In the genomic region with DNA sequence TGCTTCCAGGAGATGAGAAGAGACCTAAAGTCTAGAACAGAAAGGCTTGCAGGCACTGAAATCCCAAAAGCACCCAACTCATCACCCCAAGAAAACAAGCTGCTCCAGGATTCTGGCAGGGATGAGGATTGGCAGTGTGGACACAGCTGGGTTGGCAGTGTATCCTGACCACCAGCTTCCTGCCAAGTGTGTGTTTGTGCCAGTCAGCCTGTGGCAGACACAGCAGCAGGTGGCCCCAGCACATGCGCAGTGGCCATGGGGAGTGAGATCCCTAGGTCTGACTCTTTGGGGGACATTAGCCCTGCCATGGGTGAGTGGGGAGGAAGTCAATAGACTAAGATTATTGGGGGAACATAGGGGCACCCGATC, we compare ENCODE assay signal across 10 cellular contexts. TPM values are rescaled to one million over a fixed set of nuclear protein-coding genes. Genes with fewer than 3 reads are reported as not detected.
A peak's percentile ranks its signal among the peaks of the same experiment; 100 is the strongest.
DNase-seq lines count a peak whose midpoint lies in the region; ATAC-seq, FAIRE-seq and TF ChIP-seq lines count a peak whose summit lies in the region.
"Had no signal": no experiment of that assay in that cellular context is flagged by ENCODE, and none has a peak within 500 bp of the region (broad histone marks: within the 10 kb centered on the region; RNA-seq: fewer than 3 reads in every experiment).

No MANE protein-coding gene starts in this region.

- H3K4me1 Mint-ChIP-seq in activated T-cell treated with anti-CD3 and anti-CD28 coated beads, Interleukin-2, amount 50 U/mL, for 4 hours (ENCODE audit: low read depth), result peaks cover 43% of the 10 kb centered on the region
- peaks cover 6% of the 10 kb centered on the region for H3K4me1 Mint-ChIP-seq in activated B cell treated with CpG ODN at 0.5 μM for 24 hours

- H3K4me1 ChIP-seq in right cardiac atrium (ENCODE audit: control insufficient read depth, insufficient read depth, low read length), result peaks cover 3% of the 10 kb centered on the region

- no peaks in the 10 kb centered on the region for H3K27me3 Mint-ChIP-seq in activated T-cell treated with anti-CD3 and anti-CD28 coated beads, Interleukin-2, amount 50 U/mL, for 4 hours (ENCODE audit: low read depth)
- no peaks in the 10 kb centered on the region for H3K27me3 Mint-ChIP-seq in activated B cell treated with CpG ODN at 0.5 μM for 24 hours

- ATAC-seq in activated T-cell treated with anti-CD3 and anti-CD28 coated beads, Interleukin-2, amount 50 U/mL, for 4 hours, result peak; percentile 40 to 42
- ATAC-seq in activated B cell treated with CpG ODN at 0.5 μM for 24 hours (ENCODE audit: low read depth) (no peak), right cardiac atrium (peak; percentile 38 to 42)

- peaks cover 23% of the 10 kb centered on the region for H3K36me3 Mint-ChIP-seq in activated T-cell treated with anti-CD3 and anti-CD28 coated beads, Interleukin-2, amount 50 U/mL, for 4 hours (ENCODE audit: insufficient read depth)
- H3K36me3 Mint-ChIP-seq in activated B cell treated with CpG ODN at 0.5 μM for 24 hours (ENCODE audit: low read depth), result peaks cover 28% of the 10 kb centered on the region

- no peak for TF ChIP-seq CTCF in activated B cell treated with CpG ODN at 0.5 μM for 24 hours (IDR thresholded peaks at IDR 0.05)

- POLR2A ChIA-PET in activated B cell treated with CpG ODN at 0.5 μM for 24 hours (lab: Charles Lee), result interaction anchor here (0.6 kb wide), 1 partner anchor 55 kb away, joined by 5 read pairs; no protein-coding TSS in a partner anchor

- no peaks in the 10 kb centered on the region for H3K27me3 ChIP-seq in right cardiac atrium (ENCODE audit: control insufficient read depth, insufficient read depth)

- intact Hi-C loops in activated B cell treated with CpG ODN at 0.5 μM for 24 hours (cut with micrococcal nuclease) (no loop called here), right cardiac atrium (cut with DNase I) (no loop called here)

- no peak for DNase-seq in activated T-cell treated with anti-CD3 and anti-CD28 coated beads, Interleukin-2, amount 50 U/mL, for 4 hours
- DNase-seq in activated T-cell treated with anti-CD3 and anti-CD28 coated beads, Interleukin-2, amount 50 U/mL, for 48 hours, result no peak
- DNase-seq in activated B cell treated with CpG ODN at 0.5 μM for 24 hours, result no peak
- DNase-seq in right cardiac atrium, result peak; percentile 45 to 74 (median 72)
- peak in 48 of 49 donors; percentile 20 to 92 (median 73) for DNase-seq in substantia nigra (lab: John Stamatoyannopoulos, UW)
- DNase-seq in effector CD8-positive, alpha-beta T cell (lab: John Stamatoyannopoulos, UW), result no peak
- DNase-seq in H4 (ENCODE audit: low spot score), result no peak
- no peak for DNase-seq in urothelium cell line (ENCODE audit: low spot score)
- DNase-seq: NK-92 treated with Interleukin-12 subunit alpha and Interleukin-12 subunit beta, amount 100 ng/mL, for 24 hours had no signal

- H3K27ac ChIP-seq in right cardiac atrium (ENCODE audit: low read length) (no peak overlapping the region), substantia nigra (ENCODE audit: low read depth, low read length, poor library complexity, severe bottlenecking) (peak overlapping the region; percentile 92)

- H3K4me3 ChIP-seq in right cardiac atrium (ENCODE audit: low read length), result no peak overlapping the region

- peak overlapping the region; percentile 16 for H3K27ac Mint-ChIP-seq in activated B cell treated with CpG ODN at 0.5 μM for 24 hours

- CTCF ChIA-PET in activated B cell treated with CpG ODN at 0.5 μM for 24 hours (lab: Charles Lee), result interaction anchor here (0.9 kb wide), 1 partner anchor 139 kb away, joined by 3 read pairs; no protein-coding TSS in a partner anchor

- no peaks in the 10 kb centered on the region for H3K9me3 ChIP-seq in right cardiac atrium (ENCODE audit: control insufficient read depth, low read length)

- FAIRE-seq in urothelium cell line (lab: Jason Lieb, UNC), result no peak

- no peaks in the 10 kb centered on the region for H3K9me3 Mint-ChIP-seq in activated T-cell treated with anti-CD3 and anti-CD28 coated beads, Interleukin-2, amount 50 U/mL, for 4 hours
- H3K9me3 Mint-ChIP-seq in activated B cell treated with CpG ODN at 0.5 μM for 24 hours, result no peaks in the 10 kb centered on the region

- no peak overlapping the region for H3K4me3 Mint-ChIP-seq in activated T-cell treated with anti-CD3 and anti-CD28 coated beads, Interleukin-2, amount 50 U/mL, for 4 hours
- no peak overlapping the region for H3K4me3 Mint-ChIP-seq in activated B cell treated with CpG ODN at 0.5 μM for 24 hours
- H3K4me3 Mint-ChIP-seq: CD14-positive monocyte had no signal

- 84% methylated on average over 2 of the region's 2 CpGs for WGBS in right cardiac atrium

RNA-seq across cellular contexts. Expression of gene SNAPIN, which starts 8.7 kb away (rescaled TPM):
- total RNA-seq in activated T-cell treated with anti-CD3 and anti-CD28 coated beads, Interleukin-2, amount 50 U/mL, for 4 hours, result 10 to 100 TPM; 32.1 to 36.8 (median 32.7) TPM
- total RNA-seq in activated B cell treated with CpG ODN at 0.5 μM for 24 hours, result 50.4 and 51.5 TPM in 2 replicates
- total RNA-seq in right cardiac atrium, result 10 to 100 TPM; 42.8 to 66.3 (median 53.7) TPM
- 75.4 TPM for polyA plus RNA-seq in right cardiac atrium
- total RNA-seq in H4 (2014; rRNA removed; shearing (Covaris generic)), result 82.5 and 98.7 TPM in 2 replicates

RNA-seq across cellular contexts. Expression of gene CHTOP, which starts 16.0 kb away (rescaled TPM):
- total RNA-seq in activated T-cell treated with anti-CD3 and anti-CD28 coated beads, Interleukin-2, amount 50 U/mL, for 4 hours, result 100 to 1,000 TPM; 111 to 117 (median 114) TPM
- total RNA-seq in activated B cell treated with CpG ODN at 0.5 μM for 24 hours (140 and 148 TPM in 2 replicates), right cardiac atrium (10 to 100 TPM; 56.1 to 75.3 (median 66.1) TPM)
- 65.0 TPM for polyA plus RNA-seq in right cardiac atrium
- total RNA-seq in H4 (2014; rRNA removed; shearing (Covaris generic)), result 39.3 and 42.6 TPM in 2 replicates

RNA-seq across cellular contexts. Expression of gene ILF2, which starts 20.9 kb away (rescaled TPM):
- 100 to 1,000 TPM; 525 to 559 (median 531) TPM for total RNA-seq in activated T-cell treated with anti-CD3 and anti-CD28 coated beads, Interleukin-2, amount 50 U/mL, for 4 hours
- total RNA-seq in activated B cell treated with CpG ODN at 0.5 μM for 24 hours (182 and 191 TPM in 2 replicates), right cardiac atrium (10 to 100 TPM; 66.9 to 85.0 (median 70.2) TPM)
- polyA plus RNA-seq in right cardiac atrium, result 45.6 TPM
- 345 and 420 TPM in 2 replicates for total RNA-seq in H4 (2014; rRNA removed; shearing (Covaris generic))

RNA-seq across cellular contexts. Expression of gene S100A1, which starts 21.6 kb away (rescaled TPM):
- not detected for total RNA-seq in activated T-cell treated with anti-CD3 and anti-CD28 coated beads, Interleukin-2, amount 50 U/mL, for 4 hours
- total RNA-seq in activated B cell treated with CpG ODN at 0.5 μM for 24 hours (0.31 and 0.69 TPM in 2 replicates), right cardiac atrium (1,000 to 10,000 TPM; 1,233 to 1,764 (median 1,522) TPM)
- polyA plus RNA-seq in right cardiac atrium, result 2,571 TPM
- total RNA-seq in H4 (2014; rRNA removed; shearing (Covaris generic)), result 0.91 TPM in 1 of 2 replicates, not detected in the other
- polyA plus RNA-seq: CD14-positive monocyte had no signal

RNA-seq across cellular contexts. Expression of gene S100A13, which starts 22.5 kb away (rescaled TPM):
- total RNA-seq in activated T-cell treated with anti-CD3 and anti-CD28 coated beads, Interleukin-2, amount 50 U/mL, for 4 hours, result 1 to 10 TPM; 2.0 to 4.9 (median 3.3) TPM
- total RNA-seq in activated B cell treated with CpG ODN at 0.5 μM for 24 hours (16.2 and 17.6 TPM in 2 replicates), right cardiac atrium (100 to 1,000 TPM; 183 to 265 (median 220) TPM)
- 295 TPM for polyA plus RNA-seq in right cardiac atrium
- total RNA-seq in H4 (2014; rRNA removed; shearing (Covaris generic)), result 160 and 175 TPM in 2 replicates

Comparison
In these comparisons a context has a peak if more than half of its experiments do, and no peak if none do; other contexts are left out.
1. DNase-seq: peak in right cardiac atrium (3 of 3) and substantia nigra (48 of 49); none in activated T-cell treated with anti-CD3 and anti-CD28 coated beads, Interleukin-2, amount 50 U/mL, for 4 hours (single experiment), activated T-cell treated with anti-CD3 and anti-CD28 coated beads, Interleukin-2, amount 50 U/mL, for 48 hours (0 of 2), activated B cell treated with CpG ODN at 0.5 μM for 24 hours (single experiment), effector CD8-positive, alpha-beta T cell (single experiment), H4 (single experiment) and urothelium cell line (single experiment).